1 cellular context compared by ENCODE assay signal in the genomic region with DNA sequence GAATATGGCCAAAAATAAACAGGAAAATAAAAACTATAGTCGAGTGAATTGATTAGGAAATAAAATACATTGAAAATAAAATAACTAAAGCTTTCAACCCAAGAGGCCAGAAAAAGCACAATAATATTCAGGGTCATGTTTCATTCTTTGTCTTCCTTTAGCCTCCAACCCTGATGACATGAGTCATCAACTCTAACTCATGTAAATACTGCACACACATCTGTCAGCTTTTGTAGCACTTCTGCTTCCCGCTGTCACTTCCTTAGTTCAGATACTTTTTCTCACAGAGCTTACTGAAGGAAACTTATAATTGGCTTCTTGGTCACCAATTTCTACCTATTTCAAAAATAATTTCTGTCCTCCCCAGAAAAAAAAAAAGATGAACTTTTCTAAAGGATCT.
TF ChIP-seq lines count a peak whose summit lies in the region.

No MANE protein-coding gene starts in this region.

TF ChIP-seq in K562, 482 proteins besides CTCF, POLR2A, EP300 and RAD21 (continued from another document and continues in another):
- TF ChIP-seq RBM17 (IDR thresholded peaks at IDR 0.05; ENCODE audit: borderline replicate concordance, low read depth, low read length) (no peak), ZNF41 (CRISPR knock-in tag; conservative IDR thresholded peaks at IDR 0.05) (no peak), TCF7L2 (IDR thresholded peaks at IDR 0.05; ENCODE audit: low read depth, low read length) (no peak), ZNF717 (CRISPR knock-in tag; IDR thresholded peaks at IDR 0.05) (no peak), ZNF12 (CRISPR knock-in tag; IDR thresholded peaks at IDR 0.05) (no peak), C11orf30 (IDR thresholded peaks at IDR 0.05; ENCODE audit: low read depth) (peak; percentile 82), ZNF431 (CRISPR knock-in tag; IDR thresholded peaks at IDR 0.05) (no peak), KLF13 (tag; IDR thresholded peaks at IDR 0.05; ENCODE audit: borderline replicate concordance, low read depth) (no peak), STAT5B (CRISPR knock-in tag; IDR thresholded peaks at IDR 0.05) (no peak), FUS (optimal IDR thresholded peaks at IDR 0.05; ENCODE audit: low read depth, low read length) (no peak), MTA1 (IDR thresholded peaks at IDR 0.05; ENCODE audit: borderline replicate concordance) (no peak), ELF2 (CRISPR knock-in tag; IDR thresholded peaks at IDR 0.05) (no peak), ZNF77 (CRISPR knock-in tag; IDR thresholded peaks at IDR 0.05) (no peak), DPF2 (IDR thresholded peaks at IDR 0.05) (peak; percentile 85), MAFG (tag; conservative IDR thresholded peaks at IDR 0.05) (peak; percentile 66), BCL6 (CRISPR knock-in tag; IDR thresholded peaks at IDR 0.05) (no peak), CCAR2 (IDR thresholded peaks at IDR 0.05; ENCODE audit: low read depth, low read length) (no peak), GATAD2B (IDR thresholded peaks at IDR 0.05; ENCODE audit: borderline replicate concordance) (no peak), TFAM (CRISPR knock-in tag; conservative IDR thresholded peaks at IDR 0.05) (no peak), RBM39 (optimal IDR thresholded peaks at IDR 0.05; ENCODE audit: low read depth, low read length) (no peak), NFIC (IDR thresholded peaks at IDR 0.05) (no peak), ARNT (IDR thresholded peaks at IDR 0.05) (0 out of 4 replicates have a peak, but pooled peaks of 1 of the 2 experiments have one; percentile 21), NFE2L1 (tag; IDR thresholded peaks at IDR 0.05; ENCODE audit: borderline replicate concordance, low read depth) (no peak), GMEB1 (CRISPR knock-in tag; IDR thresholded peaks at IDR 0.05) (no peak), CREB3L1 (IDR thresholded peaks at IDR 0.05; ENCODE audit: borderline replicate concordance, low read depth) (no peak), KLF6 (CRISPR knock-in tag; IDR thresholded peaks at IDR 0.05; ENCODE audit: borderline replicate concordance) (no peak), FOXK2 (conservative IDR thresholded peaks at IDR 0.05 in 1 of 2, IDR thresholded peaks at IDR 0.05 in 1 of 2; ENCODE audit: low read depth in 2 of 2) (peak; percentile 92 to 94), CXXC5 (CRISPR knock-in tag; IDR thresholded peaks at IDR 0.05) (no peak), CBFB (CRISPR knock-in tag; IDR thresholded peaks at IDR 0.05) (no peak), SMAD1 (IDR thresholded peaks at IDR 0.05; ENCODE audit: low read depth, low read length, partially characterized antibody) (no peak), ZBED1 (IDR thresholded peaks at IDR 0.05) (no peak), CC2D1A (IDR thresholded peaks at IDR 0.05) (0 out of 2 replicates have a peak, but pooled peaks have one; percentile 19), ZNF175 (CRISPR knock-in tag; IDR thresholded peaks at IDR 0.05; ENCODE audit: low read depth) (no peak), DNMT1 (IDR thresholded peaks at IDR 0.05) (0 out of 2 replicates have a peak, but pooled peaks have one; percentile 42), RAD51 (IDR thresholded peaks at IDR 0.05; ENCODE audit: borderline replicate concordance, low read depth) (no peak), CTBP1 (IDR thresholded peaks at IDR 0.05; ENCODE audit: borderline replicate concordance) (no peak), ZBTB1 (CRISPR knock-in tag; IDR thresholded peaks at IDR 0.05; ENCODE audit: borderline replicate concordance, low read depth) (no peak), NEUROD1 (IDR thresholded peaks at IDR 0.05; ENCODE audit: borderline replicate concordance, low read depth, low read length, partially characterized antibody) (no peak), KAT8 (IDR thresholded peaks at IDR 0.05; ENCODE audit: low read depth) (no peak), BHLHE40 (IDR thresholded peaks at IDR 0.05; ENCODE audit: low read length) (peak; percentile 35; the same call in 1 of the 2 replicates), USF2 (CRISPR knock-in tag; IDR thresholded peaks at IDR 0.05) (no peak), NFE2 (IDR thresholded peaks at IDR 0.05; ENCODE audit: low read depth) (peak; percentile 87), TFAP4 (CRISPR knock-in tag; IDR thresholded peaks at IDR 0.05; ENCODE audit: borderline replicate concordance) (no peak), ELF1 (tag; IDR thresholded peaks at IDR 0.05) (no peak)
- TF ChIP-seq, protein P1, sequence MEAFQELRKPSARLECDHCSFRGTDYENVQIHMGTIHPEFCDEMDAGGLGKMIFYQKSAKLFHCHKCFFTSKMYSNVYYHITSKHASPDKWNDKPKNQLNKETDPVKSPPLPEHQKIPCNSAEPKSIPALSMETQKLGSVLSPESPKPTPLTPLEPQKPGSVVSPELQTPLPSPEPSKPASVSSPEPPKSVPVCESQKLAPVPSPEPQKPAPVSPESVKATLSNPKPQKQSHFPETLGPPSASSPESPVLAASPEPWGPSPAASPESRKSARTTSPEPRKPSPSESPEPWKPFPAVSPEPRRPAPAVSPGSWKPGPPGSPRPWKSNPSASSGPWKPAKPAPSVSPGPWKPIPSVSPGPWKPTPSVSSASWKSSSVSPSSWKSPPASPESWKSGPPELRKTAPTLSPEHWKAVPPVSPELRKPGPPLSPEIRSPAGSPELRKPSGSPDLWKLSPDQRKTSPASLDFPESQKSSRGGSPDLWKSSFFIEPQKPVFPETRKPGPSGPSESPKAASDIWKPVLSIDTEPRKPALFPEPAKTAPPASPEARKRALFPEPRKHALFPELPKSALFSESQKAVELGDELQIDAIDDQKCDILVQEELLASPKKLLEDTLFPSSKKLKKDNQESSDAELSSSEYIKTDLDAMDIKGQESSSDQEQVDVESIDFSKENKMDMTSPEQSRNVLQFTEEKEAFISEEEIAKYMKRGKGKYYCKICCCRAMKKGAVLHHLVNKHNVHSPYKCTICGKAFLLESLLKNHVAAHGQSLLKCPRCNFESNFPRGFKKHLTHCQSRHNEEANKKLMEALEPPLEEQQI (IDR thresholded peaks at IDR 0.05), result no peak
- TF ChIP-seq, protein P2, sequence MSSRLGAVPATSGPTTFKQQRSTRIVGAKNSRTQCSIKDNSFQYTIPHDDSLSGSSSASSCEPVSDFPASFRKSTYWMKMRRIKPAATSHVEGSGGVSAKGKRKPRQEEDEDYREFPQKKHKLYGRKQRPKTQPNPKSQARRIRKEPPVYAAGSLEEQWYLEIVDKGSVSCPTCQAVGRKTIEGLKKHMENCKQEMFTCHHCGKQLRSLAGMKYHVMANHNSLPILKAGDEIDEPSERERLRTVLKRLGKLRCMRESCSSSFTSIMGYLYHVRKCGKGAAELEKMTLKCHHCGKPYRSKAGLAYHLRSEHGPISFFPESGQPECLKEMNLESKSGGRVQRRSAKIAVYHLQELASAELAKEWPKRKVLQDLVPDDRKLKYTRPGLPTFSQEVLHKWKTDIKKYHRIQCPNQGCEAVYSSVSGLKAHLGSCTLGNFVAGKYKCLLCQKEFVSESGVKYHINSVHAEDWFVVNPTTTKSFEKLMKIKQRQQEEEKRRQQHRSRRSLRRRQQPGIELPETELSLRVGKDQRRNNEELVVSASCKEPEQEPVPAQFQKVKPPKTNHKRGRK (tag; IDR thresholded peaks at IDR 0.05), result no peak
- TF ChIP-seq, protein P3, sequence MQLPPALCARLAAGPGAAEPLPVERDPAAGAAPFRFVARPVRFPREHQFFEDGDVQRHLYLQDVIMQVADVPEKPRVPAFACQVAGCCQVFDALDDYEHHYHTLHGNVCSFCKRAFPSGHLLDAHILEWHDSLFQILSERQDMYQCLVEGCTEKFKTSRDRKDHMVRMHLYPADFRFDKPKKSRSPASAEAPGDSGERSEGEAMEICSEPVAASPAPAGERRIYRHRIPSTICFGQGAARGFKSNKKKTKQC (CRISPR knock-in tag; IDR thresholded peaks at IDR 0.05), result no peak
- TF ChIP-seq, protein P4, sequence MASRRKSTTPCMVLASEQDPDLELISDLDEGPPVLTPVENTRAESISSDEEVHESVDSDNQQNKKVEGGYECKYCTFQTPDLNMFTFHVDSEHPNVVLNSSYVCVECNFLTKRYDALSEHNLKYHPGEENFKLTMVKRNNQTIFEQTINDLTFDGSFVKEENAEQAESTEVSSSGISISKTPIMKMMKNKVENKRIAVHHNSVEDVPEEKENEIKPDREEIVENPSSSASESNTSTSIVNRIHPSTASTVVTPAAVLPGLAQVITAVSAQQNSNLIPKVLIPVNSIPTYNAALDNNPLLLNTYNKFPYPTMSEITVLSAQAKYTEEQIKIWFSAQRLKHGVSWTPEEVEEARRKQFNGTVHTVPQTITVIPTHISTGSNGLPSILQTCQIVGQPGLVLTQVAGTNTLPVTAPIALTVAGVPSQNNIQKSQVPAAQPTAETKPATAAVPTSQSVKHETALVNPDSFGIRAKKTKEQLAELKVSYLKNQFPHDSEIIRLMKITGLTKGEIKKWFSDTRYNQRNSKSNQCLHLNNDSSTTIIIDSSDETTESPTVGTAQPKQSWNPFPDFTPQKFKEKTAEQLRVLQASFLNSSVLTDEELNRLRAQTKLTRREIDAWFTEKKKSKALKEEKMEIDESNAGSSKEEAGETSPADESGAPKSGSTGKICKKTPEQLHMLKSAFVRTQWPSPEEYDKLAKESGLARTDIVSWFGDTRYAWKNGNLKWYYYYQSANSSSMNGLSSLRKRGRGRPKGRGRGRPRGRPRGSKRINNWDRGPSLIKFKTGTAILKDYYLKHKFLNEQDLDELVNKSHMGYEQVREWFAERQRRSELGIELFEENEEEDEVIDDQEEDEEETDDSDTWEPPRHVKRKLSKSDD (conservative IDR thresholded peaks at IDR 0.05; ENCODE audit: low read length), result no peak
- TF ChIP-seq, protein P5, sequence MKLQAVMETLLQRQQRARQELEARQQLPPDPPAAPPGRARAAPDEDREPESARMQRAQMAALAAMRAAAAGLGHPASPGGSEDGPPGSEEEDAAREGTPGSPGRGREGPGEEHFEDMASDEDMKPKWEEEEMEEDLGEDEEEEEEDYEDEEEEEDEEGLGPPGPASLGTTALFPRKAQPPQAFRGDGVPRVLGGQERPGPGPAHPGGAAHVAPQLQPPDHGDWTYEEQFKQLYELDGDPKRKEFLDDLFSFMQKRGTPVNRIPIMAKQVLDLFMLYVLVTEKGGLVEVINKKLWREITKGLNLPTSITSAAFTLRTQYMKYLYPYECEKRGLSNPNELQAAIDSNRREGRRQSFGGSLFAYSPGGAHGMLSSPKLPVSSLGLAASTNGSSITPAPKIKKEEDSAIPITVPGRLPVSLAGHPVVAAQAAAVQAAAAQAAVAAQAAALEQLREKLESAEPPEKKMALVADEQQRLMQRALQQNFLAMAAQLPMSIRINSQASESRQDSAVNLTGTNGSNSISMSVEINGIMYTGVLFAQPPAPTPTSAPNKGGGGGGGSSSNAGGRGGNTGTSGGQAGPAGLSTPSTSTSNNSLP (IDR thresholded peaks at IDR 0.05; ENCODE audit: borderline replicate concordance, low read depth, low read length), result peak; percentile 36; the same call in 1 of the 2 replicates
- TF ChIP-seq, protein P6, sequence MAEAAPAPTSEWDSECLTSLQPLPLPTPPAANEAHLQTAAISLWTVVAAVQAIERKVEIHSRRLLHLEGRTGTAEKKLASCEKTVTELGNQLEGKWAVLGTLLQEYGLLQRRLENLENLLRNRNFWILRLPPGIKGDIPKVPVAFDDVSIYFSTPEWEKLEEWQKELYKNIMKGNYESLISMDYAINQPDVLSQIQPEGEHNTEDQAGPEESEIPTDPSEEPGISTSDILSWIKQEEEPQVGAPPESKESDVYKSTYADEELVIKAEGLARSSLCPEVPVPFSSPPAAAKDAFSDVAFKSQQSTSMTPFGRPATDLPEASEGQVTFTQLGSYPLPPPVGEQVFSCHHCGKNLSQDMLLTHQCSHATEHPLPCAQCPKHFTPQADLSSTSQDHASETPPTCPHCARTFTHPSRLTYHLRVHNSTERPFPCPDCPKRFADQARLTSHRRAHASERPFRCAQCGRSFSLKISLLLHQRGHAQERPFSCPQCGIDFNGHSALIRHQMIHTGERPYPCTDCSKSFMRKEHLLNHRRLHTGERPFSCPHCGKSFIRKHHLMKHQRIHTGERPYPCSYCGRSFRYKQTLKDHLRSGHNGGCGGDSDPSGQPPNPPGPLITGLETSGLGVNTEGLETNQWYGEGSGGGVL (CRISPR knock-in tag; IDR thresholded peaks at IDR 0.05), result no peak
